In the genomic region with DNA sequence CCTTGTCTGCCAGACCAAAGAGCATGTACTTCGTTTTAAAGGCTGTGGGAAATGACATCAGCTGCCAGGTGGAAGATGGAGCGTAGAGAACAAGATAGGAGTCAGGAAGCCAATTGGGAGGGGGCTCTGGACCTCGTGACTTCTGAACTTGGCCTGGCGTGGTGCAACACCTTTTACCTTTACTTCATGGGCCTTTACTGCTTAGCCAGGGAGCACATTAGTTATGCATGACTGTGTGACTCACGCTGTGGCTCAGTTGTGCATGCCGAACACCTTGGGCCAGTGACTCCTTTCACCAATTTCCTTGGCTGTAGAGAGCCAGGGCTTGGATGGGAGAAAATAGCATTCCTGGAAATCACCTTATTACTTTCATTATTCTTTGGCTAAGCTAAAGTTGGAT, we compare ENCODE assay signal across 36 cellular contexts. TPM values are rescaled to one million over a fixed set of nuclear protein-coding genes. Genes with fewer than 3 reads are reported as not detected.
DNase-seq lines count a peak whose midpoint lies in the region; ATAC-seq, FAIRE-seq and TF ChIP-seq lines count a peak whose summit lies in the region.
"Had no signal": no experiment of that assay in that cellular context is flagged by ENCODE, and none has a peak within 500 bp of the region (broad histone marks: within the 10 kb centered on the region; RNA-seq: fewer than 3 reads in every experiment).

No MANE protein-coding gene starts in this region.

- in situ Hi-C loops in Caki2 (cut with HindIII; ENCODE audit: low pct_unique_long_range_greater_than_20kb, low sequenced_read_pairs): no loop called here

- H2AFZ ChIP-seq in astrocyte (ENCODE audit: low read depth, low read length): no peak overlapping the region

- H3K4me3 ChIP-seq in astrocyte (ENCODE audit: insufficient read depth, low read depth, low read length) (no peak overlapping the region), fibroblast of the aortic adventitia (ENCODE audit: low read depth, low read length) (no peak overlapping the region)
- H3K4me3 ChIP-seq: body of pancreas, dorsolateral prefrontal cortex, HAP-1, lower lobe of right lung, mucosa of descending colon, SJSA1, suprapubic skin had no signal

- no peaks in the 10 kb centered on the region for H3K79me2 ChIP-seq in astrocyte (ENCODE audit: insufficient read depth, low read length)

- TF ChIP-seq CTCF in astrocyte (IDR thresholded peaks at IDR 0.05; ENCODE audit: insufficient read depth, low read depth, low read length): no peak
- no peak for TF ChIP-seq CTCF in fibroblast of the aortic adventitia (IDR thresholded peaks at IDR 0.05; ENCODE audit: insufficient read depth, low read length)

- no peaks in the 10 kb centered on the region for H3K9me3 ChIP-seq in astrocyte (ENCODE audit: insufficient read depth, low read depth, low read length)
- H3K9me3 ChIP-seq: body of pancreas, HAP-1, lower lobe of right lung, mucosa of descending colon, SJSA1, suprapubic skin had no signal

- no peaks in the 10 kb centered on the region for H3K36me3 ChIP-seq in astrocyte (ENCODE audit: insufficient read depth, low read length)
- H3K36me3 ChIP-seq: HAP-1, lower lobe of right lung, SJSA1, suprapubic skin had no signal

- no peaks in the 10 kb centered on the region for H3K9me3 Mint-ChIP-seq in astrocyte (ENCODE audit: unreplicated experiment)

- H3K36me3 Mint-ChIP-seq in astrocyte (ENCODE audit: low read depth, unreplicated experiment): no peaks in the 10 kb centered on the region

- H4K20me1 ChIP-seq in astrocyte (ENCODE audit: insufficient read depth, low read length): no peaks in the 10 kb centered on the region

- no peak overlapping the region for H3K27ac ChIP-seq in astrocyte (ENCODE audit: low read depth, low read length)
- H3K27ac ChIP-seq: body of pancreas, lower lobe of right lung, suprapubic skin had no signal

- ATAC-seq in GM19035 (IDR thresholded peaks at IDR 0.05; ENCODE audit: unreplicated experiment): no peak
- ATAC-seq: body of pancreas, lower lobe of right lung, mucosa of descending colon, natural killer cell had no signal

- FAIRE-seq in astrocyte (lab: Jason Lieb, UNC): no peak
- FAIRE-seq: islet of Langerhans, small intestine had no signal

- DNase-seq in Caki2 (ENCODE audit: low read depth) (peak; percentile 92), astrocyte (ENCODE audit: low read depth) (peak; percentile 47), fibroblast of the aortic adventitia (ENCODE audit: low read depth) (peak; percentile 4), left kidney (ENCODE audit: low read depth, low spot score) (peak; percentile 36), SKM-1 treated with dmso at 0.1 percent for 144 hours (lab: John Stamatoyannopoulos, UW; ENCODE audit: unreplicated experiment) (no peak), D341Med (ENCODE audit: low spot score) (no peak), NCI-H1417 treated with DMSO at 0.1 percent for 48 hours (lab: John Stamatoyannopoulos, UW) (no peak)
- DNase-seq: 8988T; activated CD4-positive, alpha-beta T cell treated with anti-CD3 and anti-CD28 coated beads, Interleukin-2, amount 50 U/mL, for 4 hours; activated CD4-positive, CD25-positive, alpha-beta regulatory T cell; activated gamma-delta T cell treated with Interleukin-2 at 50 U/mL for 16 hours; activated naive CD8-positive, alpha-beta T cell treated with anti-CD3 and anti-CD28 coated beads, Interleukin-2, amount 10 ng/mL, durations not matched to agents 7 days and 5 days; activated T-cell treated with anti-CD3 and anti-CD28 coated beads, Interleukin-2, amount 50 U/mL, for 48 hours; body of pancreas; C1 segment of cervical spinal cord; DMS53; dorsolateral prefrontal cortex; Karpas-422; lower lobe of right lung; mucosa of descending colon; natural killer cell; NCI-H1436; NCI-H446; NCI-H774; RPMI8226; small intestine; stimulated activated naive CD4-positive, alpha-beta T cell had no signal

- H3K9ac ChIP-seq in astrocyte (ENCODE audit: low read length): no peak overlapping the region

- H3K4me1 Mint-ChIP-seq in astrocyte (ENCODE audit: low read depth, unreplicated experiment): peaks cover 8% of the 10 kb centered on the region

- peaks cover 15% of the 10 kb centered on the region for H3K4me1 ChIP-seq in astrocyte (ENCODE audit: insufficient read depth, low read length)
- H3K4me1 ChIP-seq: body of pancreas, HAP-1, lower lobe of right lung, suprapubic skin had no signal

- H3K27ac Mint-ChIP-seq in astrocyte (ENCODE audit: unreplicated experiment): no peak overlapping the region
- H3K27ac Mint-ChIP-seq: activated naive CD8-positive, alpha-beta T cell treated with anti-CD3 and anti-CD28 coated beads, Interleukin-2, amount 10 ng/mL, durations not matched to agents 7 days and 5 days; natural killer cell had no signal

- H3K4me2 ChIP-seq in astrocyte (ENCODE audit: low read length): no peak overlapping the region

- no peak overlapping the region for H3K4me3 Mint-ChIP-seq in astrocyte (ENCODE audit: unreplicated experiment)
- H3K4me3 Mint-ChIP-seq: activated naive CD8-positive, alpha-beta T cell treated with anti-CD3 and anti-CD28 coated beads, Interleukin-2, amount 10 ng/mL, durations not matched to agents 7 days and 5 days; natural killer cell had no signal

- H3K27me3 ChIP-seq in astrocyte (ENCODE audit: insufficient read depth, low read length): no peaks in the 10 kb centered on the region
- H3K27me3 ChIP-seq: body of pancreas, dorsolateral prefrontal cortex, SJSA1, suprapubic skin had no signal

- H3K27me3 Mint-ChIP-seq in astrocyte (ENCODE audit: low read depth, unreplicated experiment): no peaks in the 10 kb centered on the region
- H3K27me3 Mint-ChIP-seq: activated naive CD8-positive, alpha-beta T cell treated with anti-CD3 and anti-CD28 coated beads, Interleukin-2, amount 10 ng/mL, durations not matched to agents 7 days and 5 days had no signal

RNA-seq across cellular contexts. Expression of a gene that starts 7.2 kb away (rescaled TPM):
- total RNA-seq in Caki2 (2014; rRNA removed; shearing (Covaris generic); ENCODE audit: low replicate concordance): not detected in 2 replicates
- total RNA-seq in astrocyte (not detected in 2 replicates), fibroblast of the aortic adventitia (ENCODE audit: low replicate concordance) (not detected in 2 replicates)
- total RNA-seq: body of pancreas, cerebellum, G401, SJSA1, suprapubic skin, urinary bladder had no signal

RNA-seq across cellular contexts. Expression of a gene that starts 39.8 kb away (rescaled TPM):
- total RNA-seq in Caki2 (2014; rRNA removed; shearing (Covaris generic); ENCODE audit: low replicate concordance): not detected in 2 replicates
- total RNA-seq in astrocyte (not detected in 2 replicates), fibroblast of the aortic adventitia (ENCODE audit: low replicate concordance) (not detected in 2 replicates)
- total RNA-seq: body of pancreas, cerebellum, G401, osteocyte, SJSA1, suprapubic skin, urinary bladder had no signal

Comparison
In these comparisons a context has a peak if more than half of its experiments do, and no peak if none do; other contexts are left out.
1. DNase-seq: peak in Caki2 (single experiment), astrocyte (single experiment), fibroblast of the aortic adventitia (single experiment) and left kidney (single experiment); none in SKM-1 treated with dmso at 0.1 percent for 144 hours (single experiment), D341Med (single experiment) and NCI-H1417 treated with DMSO at 0.1 percent for 48 hours (single experiment).